In the genomic region with DNA sequence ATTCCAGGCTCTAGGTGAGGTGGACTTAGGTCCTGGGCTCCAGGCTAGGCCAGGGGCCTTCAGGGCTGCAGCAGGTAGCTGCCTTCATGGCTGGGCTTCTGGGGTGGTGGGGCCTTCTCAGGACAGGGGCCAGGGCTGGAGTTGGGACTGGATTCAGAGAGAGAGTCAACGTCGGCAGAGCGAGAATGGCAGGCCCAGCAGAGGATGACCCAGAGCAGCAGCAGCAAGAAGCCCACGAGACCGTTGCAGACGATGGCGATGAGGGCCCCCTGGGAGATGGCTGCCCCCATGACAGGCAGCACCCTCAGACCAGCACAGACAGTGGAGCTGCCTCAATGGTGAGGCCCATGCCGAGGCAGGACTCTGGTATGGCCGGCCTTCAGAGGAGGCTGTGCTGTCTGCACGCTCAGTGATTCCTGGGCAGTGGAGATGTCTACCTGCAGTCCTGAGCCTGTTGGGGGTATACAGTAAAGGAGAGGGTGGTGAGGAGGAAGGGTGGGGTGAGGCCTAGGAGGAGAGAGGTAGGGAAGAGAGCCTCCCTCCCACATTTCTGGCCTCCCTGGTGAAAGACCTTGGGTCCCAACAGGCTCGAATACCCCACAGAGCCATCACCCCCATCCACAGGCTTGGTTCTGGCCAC, we compare ENCODE assay signal across 20 cellular contexts. TPM values are rescaled to one million over a fixed set of nuclear protein-coding genes. Genes with fewer than 3 reads are reported as not detected.
DNase-seq lines count a peak whose midpoint lies in the region; ATAC-seq and TF ChIP-seq lines count a peak whose summit lies in the region.
"Had no signal": no experiment of that assay in that cellular context is flagged by ENCODE, and none has a peak within 500 bp of the region (broad histone marks: within the 10 kb centered on the region; RNA-seq: fewer than 3 reads in every experiment).

No MANE protein-coding gene starts in this region.

- H3K9me3 Mint-ChIP-seq in mesothelial cell of epicardium (no peaks in the 10 kb centered on the region), type B pancreatic cell (no peaks in the 10 kb centered on the region), HFFc6 (no peaks in the 10 kb centered on the region)
- H3K9me3 Mint-ChIP-seq: activated naive CD8-positive, alpha-beta T cell treated with anti-CD3 and anti-CD28 coated beads for 36 hours; effector memory CD8-positive, alpha-beta T cell; natural killer cell had no signal

- ATAC-seq in Right ventricle myocardium superior (ENCODE audit: poor library complexity) = no peak
- ATAC-seq: effector memory CD8-positive, alpha-beta T cell; gastrocnemius medialis; natural killer cell had no signal

- no peaks in the 10 kb centered on the region for H3K4me1 Mint-ChIP-seq in mesothelial cell of epicardium
- H3K4me1 Mint-ChIP-seq in type B pancreatic cell (ENCODE audit: unreplicated experiment) = peaks cover 16% of the 10 kb centered on the region
- H3K4me1 Mint-ChIP-seq in HFFc6 (ENCODE audit: low read depth) = peaks cover 5% of the 10 kb centered on the region

- H3K4me3 Mint-ChIP-seq in mesothelial cell of epicardium (peak overlapping the region; percentile 30), type B pancreatic cell (peak overlapping the region; percentile 49), HFFc6 (no peak overlapping the region)

- TF ChIP-seq CTCF in mesothelial cell of epicardium (IDR thresholded peaks at IDR 0.05; ENCODE audit: unreplicated experiment) (no peak), type B pancreatic cell (conservative IDR thresholded peaks at IDR 0.05) (no peak), HFFc6 (IDR thresholded peaks at IDR 0.05) (no peak)

- H3K27me3 Mint-ChIP-seq in mesothelial cell of epicardium (ENCODE audit: low read depth) (peaks cover 65% of the 10 kb centered on the region), type B pancreatic cell (peaks cover 44% of the 10 kb centered on the region), HFFc6 (ENCODE audit: insufficient read depth) (peaks cover 31% of the 10 kb centered on the region)

- H3K27ac ChIP-seq in caudate nucleus (ENCODE audit: low read depth, low read length) = peak overlapping the region; percentile 93
- H3K27ac ChIP-seq: esophagus squamous epithelium, gastrocnemius medialis, suprapubic skin, vagina had no signal

- intact Hi-C loops in cardiac septum (cut with DNase I) = no loop called here
- intact Hi-C loops in Right ventricle myocardium superior (cut with DNase I) = no loop called here

- H3K27ac Mint-ChIP-seq in mesothelial cell of epicardium (no peak overlapping the region), type B pancreatic cell (no peak overlapping the region), HFFc6 (no peak overlapping the region)
- H3K27ac Mint-ChIP-seq: activated naive CD8-positive, alpha-beta T cell treated with anti-CD3 and anti-CD28 coated beads for 36 hours; effector memory CD8-positive, alpha-beta T cell had no signal

- no peaks in the 10 kb centered on the region for H3K36me3 Mint-ChIP-seq in mesothelial cell of epicardium
- no peaks in the 10 kb centered on the region for H3K36me3 Mint-ChIP-seq in type B pancreatic cell
- H3K36me3 Mint-ChIP-seq in HFFc6 (ENCODE audit: low read depth) = no peaks in the 10 kb centered on the region
- H3K36me3 Mint-ChIP-seq: activated naive CD8-positive, alpha-beta T cell treated with anti-CD3 and anti-CD28 coated beads for 36 hours; natural killer cell had no signal

- peak; percentile 53 for DNase-seq in cardiac septum (ENCODE audit: low spot score)
- no peak for DNase-seq in Right ventricle myocardium superior
- no peak for DNase-seq in caudate nucleus (lab: John Stamatoyannopoulos, UW)
- DNase-seq in mesothelial cell of epicardium (ENCODE audit: low spot score in 2 of 2, unreplicated experiment in 2 of 2) = no peak
- no peak for DNase-seq in type B pancreatic cell (ENCODE audit: extremely low spot score, unreplicated experiment)
- no peak for DNase-seq in cerebellum (ENCODE audit: low spot score)
- no peak for DNase-seq in HFFc6
- no peak for DNase-seq in T-helper 9 cell
- DNase-seq: activated naive CD8-positive, alpha-beta T cell treated with anti-CD3 and anti-CD28 coated beads for 36 hours; DMS 273 treated with DMSO at 0.1 percent for 48 hours; effector memory CD8-positive, alpha-beta T cell; esophagus squamous epithelium; gastrocnemius medialis; natural killer cell; NCI-H1694 treated with DMSO at 0.1 percent for 48 hours; NCI-H2171 treated with DMSO at 0.1 percent for 48 hours; NCI-H524 treated with DMSO at 0.1 percent for 48 hours; RPMI8226 had no signal

RNA-seq across cellular contexts. Expression of gene ENHO, which starts 1.3 kb away (rescaled TPM):
- total RNA-seq in cardiac septum (1.3 TPM), Right ventricle myocardium superior (0.48 TPM), mesothelial cell of epicardium (0.96 to 1.1 TPM (median 1.0 TPM) in 3 replicates), type B pancreatic cell (ENCODE audit: low replicate concordance) (0.95 and 5.5 TPM in 2 replicates), cerebellum (27.1 TPM)
- total RNA-seq in HFFc6 (2021; fragmentation: NEBNext Ultra II Directional; extraction: Animal tissue kit (Norgen Biotek cat#: 25700)) = under 1 TPM in 2 of 6 experiments, not detected in 4; 0.19 to 0.57 TPM
- total RNA-seq: vagina had no signal
